ENCODE assay signal across 8 cellular contexts in the genomic region with DNA sequence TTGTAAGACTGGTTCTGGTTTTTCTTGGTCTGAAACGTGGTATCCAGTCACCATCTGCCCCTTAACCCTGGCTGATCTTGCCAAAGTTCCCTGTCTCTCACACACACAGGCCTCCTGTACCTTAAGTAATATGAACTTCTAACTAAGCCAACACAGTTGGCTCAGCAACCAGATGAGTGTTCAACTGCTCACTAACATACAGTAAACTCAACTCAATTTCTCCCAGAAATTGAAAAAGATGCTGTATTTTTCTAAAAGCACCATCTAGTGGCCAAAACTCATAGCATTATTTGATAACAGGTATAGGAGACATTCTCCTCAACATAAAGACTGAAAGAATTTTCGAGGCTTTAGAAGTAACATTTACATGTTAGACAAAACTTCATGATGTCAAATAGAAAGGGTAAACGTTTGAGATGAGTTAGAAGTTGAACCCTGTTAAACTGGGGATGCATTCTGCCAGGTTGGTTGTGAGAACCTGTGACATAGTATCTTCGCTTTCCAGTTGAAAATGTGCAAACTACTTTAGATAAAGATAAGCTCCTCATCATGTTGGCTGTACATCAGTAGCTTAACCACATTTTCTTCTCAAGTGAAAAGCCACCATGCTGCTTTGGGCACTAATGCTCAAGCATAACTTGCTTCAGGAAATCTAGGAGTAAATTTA. TPM values are rescaled to one million over a fixed set of nuclear protein-coding genes. Genes with fewer than 3 reads are reported as not detected.
DNase-seq lines count a peak whose midpoint lies in the region; ATAC-seq and TF ChIP-seq lines count a peak whose summit lies in the region.

No MANE protein-coding gene starts in this region.

- H3K27me3 Mint-ChIP-seq in mesothelial cell of epicardium (ENCODE audit: low read depth): no peaks in the 10 kb centered on the region
- no peaks in the 10 kb centered on the region for H3K27me3 Mint-ChIP-seq in activated naive CD4-positive, alpha-beta T cell treated with anti-CD3 and anti-CD28 coated beads, Interleukin-2, amount 10 ng/mL, durations not matched to agents 7 days and 5 days

- no peak overlapping the region for H3K27ac Mint-ChIP-seq in activated naive CD4-positive, alpha-beta T cell treated with anti-CD3 and anti-CD28 coated beads, Interleukin-2, amount 50 U/mL, for 72 hours
- H3K27ac Mint-ChIP-seq in mesothelial cell of epicardium: peak overlapping the region; percentile 84
- no peak overlapping the region for H3K27ac Mint-ChIP-seq in activated naive CD4-positive, alpha-beta T cell treated with anti-CD3 and anti-CD28 coated beads, Interleukin-2, amount 10 ng/mL, durations not matched to agents 7 days and 5 days

- DNase-seq in activated naive CD4-positive, alpha-beta T cell treated with anti-CD3 and anti-CD28 coated beads, Interleukin-2, amount 50 U/mL, for 72 hours (ENCODE audit: low spot score in 2 of 2): no peak
- no peak for DNase-seq in activated naive CD4-positive, alpha-beta T cell (lab: John Stamatoyannopoulos, UW)
- peak; percentile 41 for DNase-seq in NCI-H69 (lab: John Stamatoyannopoulos, UW)
- DNase-seq in cerebellum (ENCODE audit: low spot score): peak; percentile 19
- no peak for DNase-seq in mesothelial cell of epicardium (ENCODE audit: low spot score in 2 of 2, unreplicated experiment in 2 of 2)
- DNase-seq in NCI-H1048 (lab: John Stamatoyannopoulos, UW): no peak
- DNase-seq in activated naive CD4-positive, alpha-beta T cell treated with anti-CD3 and anti-CD28 coated beads, Interleukin-2, amount 10 ng/mL, durations not matched to agents 7 days and 5 days: no peak
- no peak for DNase-seq in SIG-M5 (lab: John Stamatoyannopoulos, UW)

- peak; percentile 64 for TF ChIP-seq CTCF in mesothelial cell of epicardium (IDR thresholded peaks at IDR 0.05; ENCODE audit: unreplicated experiment)

- peaks cover 19% of the 10 kb centered on the region for H3K4me1 Mint-ChIP-seq in mesothelial cell of epicardium
- H3K4me1 Mint-ChIP-seq in activated naive CD4-positive, alpha-beta T cell treated with anti-CD3 and anti-CD28 coated beads, Interleukin-2, amount 10 ng/mL, durations not matched to agents 7 days and 5 days: peaks cover 4% of the 10 kb centered on the region

- no peaks in the 10 kb centered on the region for H3K9me3 Mint-ChIP-seq in activated naive CD4-positive, alpha-beta T cell treated with anti-CD3 and anti-CD28 coated beads, Interleukin-2, amount 50 U/mL, for 72 hours
- H3K9me3 Mint-ChIP-seq in mesothelial cell of epicardium: no peaks in the 10 kb centered on the region
- no peaks in the 10 kb centered on the region for H3K9me3 Mint-ChIP-seq in activated naive CD4-positive, alpha-beta T cell treated with anti-CD3 and anti-CD28 coated beads, Interleukin-2, amount 10 ng/mL, durations not matched to agents 7 days and 5 days

- H3K4me3 Mint-ChIP-seq in mesothelial cell of epicardium: no peak overlapping the region
- H3K4me3 Mint-ChIP-seq in activated naive CD4-positive, alpha-beta T cell treated with anti-CD3 and anti-CD28 coated beads, Interleukin-2, amount 10 ng/mL, durations not matched to agents 7 days and 5 days: no peak overlapping the region

- peaks cover 0 to 5% of the 10 kb centered on the region in 2 donors for H3K36me3 Mint-ChIP-seq in activated naive CD4-positive, alpha-beta T cell treated with anti-CD3 and anti-CD28 coated beads, Interleukin-2, amount 50 U/mL, for 72 hours
- peaks cover 9% of the 10 kb centered on the region for H3K36me3 Mint-ChIP-seq in mesothelial cell of epicardium
- peaks cover 19% of the 10 kb centered on the region for H3K36me3 Mint-ChIP-seq in activated naive CD4-positive, alpha-beta T cell treated with anti-CD3 and anti-CD28 coated beads, Interleukin-2, amount 10 ng/mL, durations not matched to agents 7 days and 5 days

- CTCF ChIA-PET in activated naive CD4-positive, alpha-beta T cell treated with anti-CD3 and anti-CD28 coated beads, Interleukin-2, amount 10 ng/mL, durations not matched to agents 7 days and 5 days (lab: Charles Lee): interaction anchor here (0.6 to 2.9 kb wide), 19 partner anchors 9 to 704 kb away, joined by 3 to 14 read pairs (median 3); a partner anchor contains a TSS

- ATAC-seq in activated naive CD4-positive, alpha-beta T cell treated with anti-CD3 and anti-CD28 coated beads, Interleukin-2, amount 50 U/mL, for 72 hours: peak; percentile 52 to 55

RNA-seq across cellular contexts. Expression of a gene that starts 31.2 kb away (rescaled TPM):
- total RNA-seq in activated naive CD4-positive, alpha-beta T cell treated with anti-CD3 and anti-CD28 coated beads, Interleukin-2, amount 50 U/mL, for 72 hours: 100 to 1,000 TPM; 212 to 217 TPM
- total RNA-seq in cerebellum (296 TPM), mesothelial cell of epicardium (242 to 254 TPM (median 245 TPM) in 3 replicates)

Comparison
In these comparisons a context has a peak if more than half of its experiments do, and no peak if none do; other contexts are left out.
1. DNase-seq: peak in NCI-H69 (single experiment) and cerebellum (single experiment); none in activated naive CD4-positive, alpha-beta T cell treated with anti-CD3 and anti-CD28 coated beads, Interleukin-2, amount 50 U/mL, for 72 hours (0 of 2), activated naive CD4-positive, alpha-beta T cell (0 of 4), mesothelial cell of epicardium (0 of 2), NCI-H1048 (single experiment), activated naive CD4-positive, alpha-beta T cell treated with anti-CD3 and anti-CD28 coated beads, Interleukin-2, amount 10 ng/mL, durations not matched to agents 7 days and 5 days (single experiment) and SIG-M5 (single experiment).